ENCODE assay signal across 30 cellular contexts in genomic region chr2:227565080-227565479, GRCh38. TPM values are rescaled to one million over a fixed set of nuclear protein-coding genes. Genes with fewer than 3 reads are reported as not detected.
A peak's percentile ranks its signal among the peaks of the same experiment; 100 is the strongest.
DNase-seq lines count a peak whose midpoint lies in the region; ATAC-seq, FAIRE-seq and TF ChIP-seq lines count a peak whose summit lies in the region.
"Had no signal": no experiment of that assay in that cellular context is flagged by ENCODE, and none has a peak within 500 bp of the region (broad histone marks: within the 10 kb centered on the region; RNA-seq: fewer than 3 reads in every experiment).

No MANE protein-coding gene starts in this region.

- peak in 1 of 2 experiments; percentile 12; a peak in 2 of 6 replicates for ATAC-seq in A549
- ATAC-seq in CD4-positive, CD25-positive, alpha-beta regulatory T cell (ENCODE audit: low read depth in 2 of 2): no peak
- peak; percentile 29 for ATAC-seq in omental fat pad (ENCODE audit: low FRiP score)
- no peak for ATAC-seq in left cardiac atrium
- no peak for ATAC-seq in HG03139 (IDR thresholded peaks at IDR 0.05; ENCODE audit: unreplicated experiment)
- ATAC-seq: Panc1 had no signal

- CTCF ChIA-PET in A549 (lab: Yijun Ruan, JAX): interaction anchor here (0.8 to 1.1 kb wide), 2 partner anchors 158 to 159 kb away, joined by 3 read pairs; no protein-coding TSS in a partner anchor

- H3K4me3 Mint-ChIP-seq in CD4-positive, CD25-positive, alpha-beta regulatory T cell: no peak overlapping the region
- H3K4me3 Mint-ChIP-seq in HFFc6: no peak overlapping the region
- H3K4me3 Mint-ChIP-seq: CD14-positive monocyte had no signal

- TF ChIP-seq CTCF in A549 (IDR thresholded peaks at IDR 0.05) (no peak), HFFc6 (IDR thresholded peaks at IDR 0.05) (no peak), omental fat pad (IDR thresholded peaks at IDR 0.05) (no peak)

- DNase-seq in A549 (ENCODE audit: low read depth in 1 of 2, low spot score in 1 of 2) (no peak), HFFc6 (no peak), omental fat pad (ENCODE audit: low spot score) (no peak), mucosa of gallbladder (ENCODE audit: low spot score) (no peak), left cardiac atrium (no peak)
- no peak for DNase-seq in CD4-positive, CD25-positive, alpha-beta regulatory T cell
- DNase-seq: ACHN, BE2C, Caco-2, DMS79, EL, GDM1, GOT3, HCEC 1CT, NCI-H1092, NCI-H1417 treated with DMSO at 0.1 percent for 48 hours, NCI-H1694 treated with DMSO at 0.1 percent for 48 hours, NCI-H2081, NCI-H226, NCI-H510A, NCI-H69, SHP77 had no signal

- TF ChIP-seq EP300 in A549 (IDR thresholded peaks at IDR 0.05): no peak

- intact Hi-C loops in left cardiac atrium (cut with DNase I): no loop called here

- no peak overlapping the region for H3K4me3 ChIP-seq in A549
- H3K4me3 ChIP-seq in CD4-positive, CD25-positive, alpha-beta regulatory T cell (ENCODE audit: low read depth, low read length): no peak overlapping the region

- H3K9me3 ChIP-seq in A549: no peaks in the 10 kb centered on the region
- no peaks in the 10 kb centered on the region for H3K9me3 ChIP-seq in CD4-positive, CD25-positive, alpha-beta regulatory T cell (ENCODE audit: control insufficient read depth in 2 of 2, low read length in 2 of 2)
- H3K9me3 ChIP-seq: BE2C, Caco-2 had no signal

- no peak overlapping the region for H3K27ac ChIP-seq in A549
- H3K27ac ChIP-seq in CD4-positive, CD25-positive, alpha-beta regulatory T cell (ENCODE audit: insufficient read depth, low read length, poor library complexity, severe bottlenecking): no peak overlapping the region
- H3K27ac ChIP-seq: HL-60, RWPE1 had no signal

- no peak for TF ChIP-seq RAD21 in A549 (conservative IDR thresholded peaks at IDR 0.05 in 1 of 2, IDR thresholded peaks at IDR 0.05 in 1 of 2)

- H3K9me3 Mint-ChIP-seq in CD4-positive, CD25-positive, alpha-beta regulatory T cell: no peaks in the 10 kb centered on the region
- H3K9me3 Mint-ChIP-seq in HFFc6: no peaks in the 10 kb centered on the region
- H3K9me3 Mint-ChIP-seq: CD14-positive monocyte had no signal

- WGBS in A549 (ENCODE audit: missing lambda C conversion rate): 88% methylated on average over 1 of the region's 1 CpG

- H3K4me2 ChIP-seq in A549: no peak overlapping the region

- POLR2A ChIA-PET in A549 (lab: Yijun Ruan, JAX): no interaction called here

- TF ChIP-seq POLR2A in A549 (IDR thresholded peaks at IDR 0.05; ENCODE audit: low read length): no peak

- no peaks in the 10 kb centered on the region for H3K36me3 ChIP-seq in CD4-positive, CD25-positive, alpha-beta regulatory T cell (ENCODE audit: control insufficient read depth, insufficient read depth, low read length)
- H3K36me3 ChIP-seq: BE2C had no signal

- H3K4me1 Mint-ChIP-seq in CD4-positive, CD25-positive, alpha-beta regulatory T cell: peaks cover 0 to 8% (median 1%) of the 10 kb centered on the region in 4 donors
- peaks cover under 1% of the 10 kb centered on the region; the same call in 1 of the 2 replicates for H3K4me1 Mint-ChIP-seq in HFFc6 (ENCODE audit: low read depth)
- H3K4me1 Mint-ChIP-seq: CD14-positive monocyte had no signal

- peaks cover 5% of the 10 kb centered on the region for H3K36me3 Mint-ChIP-seq in CD4-positive, CD25-positive, alpha-beta regulatory T cell
- H3K36me3 Mint-ChIP-seq in HFFc6 (ENCODE audit: low read depth): no peaks in the 10 kb centered on the region; the same call in 1 of the 2 replicates

- no peaks in the 10 kb centered on the region for H3K27me3 Mint-ChIP-seq in CD4-positive, CD25-positive, alpha-beta regulatory T cell
- peaks cover 2% of the 10 kb centered on the region; the same call in 1 of the 2 replicates for H3K27me3 Mint-ChIP-seq in HFFc6 (ENCODE audit: insufficient read depth)

- FAIRE-seq in A549 (lab: Jason Lieb, UNC): no peak
- FAIRE-seq: GM12892 had no signal

- H3K4me1 ChIP-seq in A549: peaks cover 15% of the 10 kb centered on the region
- no peaks in the 10 kb centered on the region for H3K4me1 ChIP-seq in CD4-positive, CD25-positive, alpha-beta regulatory T cell (ENCODE audit: control insufficient read depth, insufficient read depth, low read length, poor library complexity, severe bottlenecking)
- H3K4me1 ChIP-seq: BE2C, Caco-2 had no signal

- H3K27me3 ChIP-seq in CD4-positive, CD25-positive, alpha-beta regulatory T cell (ENCODE audit: control insufficient read depth, insufficient read depth, low read length): no peaks in the 10 kb centered on the region

- H3K27ac Mint-ChIP-seq in CD4-positive, CD25-positive, alpha-beta regulatory T cell: peak overlapping the region in 2 of 3 donors; percentile 5 to 43
- H3K27ac Mint-ChIP-seq in HFFc6: 0 out of 2 replicates have a peak overlapping the region, but pooled peaks have one; percentile 22

TF ChIP-seq in A549, 52 proteins besides CTCF, POLR2A, EP300 and RAD21:
- no peak for TF ChIP-seq MAX (IDR thresholded peaks at IDR 0.05)
- 0 out of 2 replicates have a peak, but pooled peaks have one; percentile 62 for TF ChIP-seq POLR2AphosphoS2 (conservative IDR thresholded peaks at IDR 0.05; ENCODE audit: low read length)
- 0 out of 2 replicates have a peak, but pooled peaks have one; percentile 64 for TF ChIP-seq HOXA7 (CRISPR knock-in tag; IDR thresholded peaks at IDR 0.05)
- no peak for TF ChIP-seq PBX3 (IDR thresholded peaks at IDR 0.05)
- TF ChIP-seq CHD2 (IDR thresholded peaks at IDR 0.05; ENCODE audit: low read length, partially characterized antibody): no peak

RNA-seq across cellular contexts. Expression of gene SCYGR2, which starts 33.6 kb away (rescaled TPM):
- polyA plus RNA-seq in A549 (2011; rRNA removed) (not detected in 2 replicates), A549 (2017; fragmentation: RNase III; extraction: RNeasy Plus Mini Kit Qiagen cat#74134 plus additional on column Dnase treatment) (not detected in 3 replicates)
- polyA plus RNA-seq in A549 (2012; cell fraction: cytosol; rRNA removed): not detected in 2 replicates
- polyA plus RNA-seq in A549 (2012; cell fraction: nucleus; rRNA removed): 1.9 TPM in 1 of 2 replicates, not detected in the other
- polyA minus RNA-seq in A549 (2011; rRNA and poly(A)+ RNA removed): not detected in 2 replicates
- total RNA-seq in CD4-positive, CD25-positive, alpha-beta regulatory T cell: not detected
- polyA plus RNA-seq in CD4-positive, CD25-positive, alpha-beta regulatory T cell: not detected
- total RNA-seq in HFFc6 (2021; fragmentation: NEBNext Ultra II Directional; extraction: Animal tissue kit (Norgen Biotek cat#: 25700)): not detected
- total RNA-seq in omental fat pad (not detected), mucosa of gallbladder (not detected), left cardiac atrium (not detected)
- total RNA-seq: Caco-2, OCI-LY7, SK-MEL-5 had no signal
- polyA plus RNA-seq: CD14-positive monocyte had no signal

RNA-seq across cellular contexts. Expression of gene SCYGR3, which starts 49.6 kb away (rescaled TPM):
- polyA plus RNA-seq in A549 (2011; rRNA removed): not detected in 2 replicates
- polyA plus RNA-seq in A549 (2012; cell fraction: cytosol; rRNA removed): not detected in 2 replicates
- not detected in 2 replicates for polyA plus RNA-seq in A549 (2012; cell fraction: nucleus; rRNA removed)
- not detected in 3 replicates for polyA plus RNA-seq in A549 (2017; fragmentation: RNase III; extraction: RNeasy Plus Mini Kit Qiagen cat#74134 plus additional on column Dnase treatment)
- not detected in 2 replicates for polyA minus RNA-seq in A549 (2011; rRNA and poly(A)+ RNA removed)
- not detected for total RNA-seq in CD4-positive, CD25-positive, alpha-beta regulatory T cell
- not detected for polyA plus RNA-seq in CD4-positive, CD25-positive, alpha-beta regulatory T cell
- total RNA-seq in HFFc6 (2021; fragmentation: NEBNext Ultra II Directional; extraction: Animal tissue kit (Norgen Biotek cat#: 25700)): not detected
- total RNA-seq in omental fat pad: not detected
- not detected for total RNA-seq in mucosa of gallbladder
- total RNA-seq in left cardiac atrium: not detected
- total RNA-seq: Caco-2, OCI-LY7, SK-MEL-5 had no signal
- polyA plus RNA-seq: CD14-positive monocyte had no signal

RNA-seq across cellular contexts. Expression of gene SCYGR4, which starts 52.2 kb away (rescaled TPM):
- polyA plus RNA-seq in A549 (2011; rRNA removed): not detected in 2 replicates
- polyA plus RNA-seq in A549 (2012; cell fraction: cytosol; rRNA removed): not detected in 2 replicates
- 0.06 TPM in 2 replicates for polyA plus RNA-seq in A549 (2012; cell fraction: nucleus; rRNA removed)
- not detected in 3 replicates for polyA plus RNA-seq in A549 (2017; fragmentation: RNase III; extraction: RNeasy Plus Mini Kit Qiagen cat#74134 plus additional on column Dnase treatment)
- polyA minus RNA-seq in A549 (2011; rRNA and poly(A)+ RNA removed): not detected in 2 replicates
- total RNA-seq in CD4-positive, CD25-positive, alpha-beta regulatory T cell: not detected
- not detected for polyA plus RNA-seq in CD4-positive, CD25-positive, alpha-beta regulatory T cell
- total RNA-seq in HFFc6 (2021; fragmentation: NEBNext Ultra II Directional; extraction: Animal tissue kit (Norgen Biotek cat#: 25700)): not detected
- total RNA-seq in omental fat pad: under 1 TPM in 1 of 4 donors, not detected in 3; 0.84 TPM
- total RNA-seq in mucosa of gallbladder: not detected
- not detected for total RNA-seq in left cardiac atrium
- total RNA-seq: Caco-2, OCI-LY7, SK-MEL-5 had no signal
- polyA plus RNA-seq: CD14-positive monocyte had no signal
